16 cellular contexts compared by ENCODE assay signal in genomic region chr2:134254836-134255235, GRCh38.
"Had no signal": no experiment of that assay in that cellular context is flagged by ENCODE, and none has a peak within 500 bp of the region (broad histone marks: within the 10 kb centered on the region; RNA-seq: fewer than 3 reads in every experiment).

No MANE protein-coding gene starts in this region.

- H3K4me3 ChIP-seq: adrenal gland, colonic mucosa, left lung, right atrium auricular region, skin epidermis had no signal

- DNase-seq: activated CD4-positive, alpha-beta T cell treated with anti-CD3 and anti-CD28 coated beads, Interleukin-2, amount 10 ng/mL, durations not matched to agents 24 days and 14 days; activated CD8-positive, alpha-beta memory T cell treated with anti-CD3 and anti-CD28 coated beads for 24 hours; activated naive CD4-positive, alpha-beta T cell treated with anti-CD3 and anti-CD28 coated beads, Interleukin-2, amount 50 U/mL, for 16 hours; adrenal gland; caudate nucleus; colonic mucosa; islet precursor cell; left lung; mesenchymal stem cell; posterior cingulate gyrus; SW 1271; T-helper 9 cell; trophoblast cell had no signal

- H3K9me3 ChIP-seq: adrenal gland, colonic mucosa, left lung, right atrium auricular region had no signal

- H3K36me3 ChIP-seq: adrenal gland, colonic mucosa, right atrium auricular region had no signal

- H3K4me3 Mint-ChIP-seq: activated CD4-positive, alpha-beta T cell treated with anti-CD3 and anti-CD28 coated beads, Interleukin-2, amount 10 ng/mL, durations not matched to agents 24 days and 14 days had no signal

- H3K27me3 ChIP-seq: adrenal gland, colonic mucosa, left lung, right atrium auricular region had no signal

- H3K27ac Mint-ChIP-seq: activated CD4-positive, alpha-beta T cell treated with anti-CD3 and anti-CD28 coated beads, Interleukin-2, amount 10 ng/mL, durations not matched to agents 24 days and 14 days had no signal

- H3K27ac ChIP-seq: adrenal gland, colonic mucosa, right atrium auricular region had no signal

- FAIRE-seq: frontal cortex had no signal
